In the genomic region with DNA sequence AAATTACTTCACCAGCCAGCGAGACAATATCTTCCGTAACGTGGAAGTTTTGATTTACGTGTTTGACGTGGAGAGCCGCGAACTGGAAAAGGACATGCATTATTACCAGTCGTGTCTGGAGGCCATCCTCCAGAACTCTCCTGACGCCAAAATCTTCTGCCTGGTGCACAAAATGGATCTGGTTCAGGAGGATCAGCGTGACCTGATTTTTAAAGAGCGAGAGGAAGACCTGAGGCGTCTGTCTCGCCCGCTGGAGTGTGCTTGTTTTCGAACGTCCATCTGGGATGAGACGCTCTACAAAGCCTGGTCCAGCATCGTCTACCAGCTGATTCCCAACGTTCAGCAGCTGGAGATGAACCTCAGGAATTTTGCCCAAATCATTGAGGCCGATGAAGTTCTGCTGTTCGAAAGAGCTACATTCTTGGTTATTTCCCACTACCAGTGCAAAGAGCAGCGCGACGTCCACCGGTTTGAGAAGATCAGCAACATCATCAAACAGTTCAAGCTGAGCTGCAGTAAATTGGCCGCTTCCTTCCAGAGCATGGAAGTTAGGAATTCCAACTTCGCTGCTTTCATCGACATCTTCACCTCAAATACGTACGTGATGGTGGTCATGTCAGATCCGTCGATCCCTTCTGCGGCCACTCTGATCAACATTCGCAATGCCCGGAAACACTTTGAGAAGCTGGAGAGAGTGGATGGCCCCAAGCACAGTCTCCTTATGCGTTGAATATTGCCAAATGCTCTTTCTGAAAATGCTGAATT, we compare ENCODE assay signal across 1 cellular context.
TF ChIP-seq lines count a peak whose summit lies in the region.

No MANE protein-coding gene starts in this region.

TF ChIP-seq in HCT116, 20 proteins besides CTCF, POLR2A, EP300 and RAD21 (continued from another document):
- no peak for TF ChIP-seq YY1 (IDR thresholded peaks at IDR 0.05; ENCODE audit: extremely low read depth, insufficient replicate concordance, low read depth, low read length)
- TF ChIP-seq, protein P1, sequence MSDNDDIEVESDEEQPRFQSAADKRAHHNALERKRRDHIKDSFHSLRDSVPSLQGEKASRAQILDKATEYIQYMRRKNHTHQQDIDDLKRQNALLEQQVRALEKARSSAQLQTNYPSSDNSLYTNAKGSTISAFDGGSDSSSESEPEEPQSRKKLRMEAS (IDR thresholded peaks at IDR 0.05) = no peak
